In the genomic region with DNA sequence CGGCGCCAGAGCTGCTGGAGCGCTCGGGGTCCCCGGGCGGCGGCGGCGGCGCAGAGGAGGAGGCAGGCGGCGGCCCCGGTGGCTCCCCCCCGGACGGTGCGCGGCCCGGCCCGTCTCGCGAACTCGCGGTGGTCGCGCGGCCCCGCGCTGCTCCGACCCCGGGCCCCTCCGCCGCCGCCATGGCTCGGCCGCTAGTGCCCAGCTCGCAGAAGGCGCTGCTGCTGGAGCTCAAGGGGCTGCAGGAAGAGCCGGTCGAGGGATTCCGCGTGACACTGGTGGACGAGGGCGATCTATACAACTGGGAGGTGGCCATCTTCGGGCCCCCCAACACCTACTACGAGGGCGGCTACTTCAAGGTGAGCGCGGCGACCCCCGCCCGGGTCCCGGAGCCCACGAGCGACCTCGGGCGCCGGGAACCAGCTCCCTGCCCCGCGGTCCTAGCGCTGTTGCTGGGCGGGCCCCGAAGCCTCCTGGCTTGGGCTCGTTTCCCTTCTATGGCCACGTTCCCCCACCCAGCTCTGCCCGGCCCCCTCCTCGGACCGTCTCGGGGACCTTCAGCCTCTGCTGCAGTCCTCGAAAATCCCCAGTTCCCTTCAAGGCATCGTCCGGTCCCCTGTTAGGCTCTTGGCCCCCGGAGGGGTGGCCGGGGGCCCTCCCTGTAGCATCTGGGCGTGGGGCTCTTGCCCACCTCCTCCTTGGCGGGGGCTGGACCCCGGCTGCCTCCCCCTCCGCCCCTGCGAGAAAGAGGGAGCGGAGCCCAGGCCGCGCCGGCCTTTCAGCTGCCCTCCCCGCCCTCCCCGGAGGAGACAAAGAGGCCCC, we compare ENCODE assay signal across 8 cellular contexts. TPM values are rescaled to one million over a fixed set of nuclear protein-coding genes. Genes with fewer than 3 reads are reported as not detected.
DNase-seq lines count a peak whose midpoint lies in the region; ATAC-seq, FAIRE-seq and TF ChIP-seq lines count a peak whose summit lies in the region.

A gene with protein sequence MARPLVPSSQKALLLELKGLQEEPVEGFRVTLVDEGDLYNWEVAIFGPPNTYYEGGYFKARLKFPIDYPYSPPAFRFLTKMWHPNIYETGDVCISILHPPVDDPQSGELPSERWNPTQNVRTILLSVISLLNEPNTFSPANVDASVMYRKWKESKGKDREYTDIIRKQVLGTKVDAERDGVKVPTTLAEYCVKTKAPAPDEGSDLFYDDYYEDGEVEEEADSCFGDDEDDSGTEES (plus strand): TSS at position 8 of the 819 bp plus-strand sequence. CDS start 172 bp downstream, at position 180.

- peaks cover 0 to 13% (median 0%) of the 10 kb centered on the region in 3 donors for H3K36me3 Mint-ChIP-seq in CD8-positive, alpha-beta memory T cell
- H3K36me3 Mint-ChIP-seq in IgD-negative memory B cell: peaks cover 2% of the 10 kb centered on the region
- H3K36me3 Mint-ChIP-seq in stimulated activated naive B cell treated with anti-CD40 and anti-IgM and Interleukin-4, amounts not matched to agents 10 μg/mL and 1 μg/mL and 100 μg/mL, for 72 hours: peaks cover 4 to 5% of the 10 kb centered on the region in 2 donors

- DNase-seq in CD8-positive, alpha-beta memory T cell: no peak
- DNase-seq in K562 (ENCODE audit: extremely low read depth in 1 of 4, low spot score in 3 of 4) (peak in 2 of 4 experiments; percentile 61 to 63), keratinocyte (ENCODE audit: low read depth, low spot score) (no peak), NCI-H524 treated with DMSO at 0.1 percent for 48 hours (lab: John Stamatoyannopoulos, UW) (no peak), NCI-H1694 treated with DMSO at 0.1 percent for 48 hours (lab: John Stamatoyannopoulos, UW) (no peak)
- no peak for DNase-seq in stimulated activated naive B cell treated with anti-CD40 and anti-IgM and Interleukin-4, amounts not matched to agents 10 μg/mL and 1 μg/mL and 100 μg/mL, for 72 hours

- H2AFZ ChIP-seq in K562 (ENCODE audit: low read depth, low read length) (peak within 1 kb of the TSS; percentile 97), keratinocyte (ENCODE audit: control insufficient read depth, low read length) (peak within 1 kb of the TSS; percentile 92)

- no peak for TF ChIP-seq EP300 in K562 (IDR thresholded peaks at IDR 0.05; ENCODE audit: low read length)

- peak within 1 kb of the TSS; percentile 78 for H3K4me3 ChIP-seq in CD8-positive, alpha-beta memory T cell (ENCODE audit: low read length)
- H3K4me3 ChIP-seq in K562 (peak within 1 kb of the TSS; percentile 97), keratinocyte (ENCODE audit: control insufficient read depth in 2 of 3, extremely low read depth in 1 of 3, insufficient read depth in 2 of 3, low read depth in 1 of 3, low read length in 3 of 3) (peak within 1 kb of the TSS; percentile 78 to 94 (median 83))

- intact Hi-C loops in K562 (cut with micrococcal nuclease): loop anchor here (10.0 kb wide), 1 partner anchor 53 kb away; a partner anchor contains a TSS

- peaks cover 9 to 29% (median 18%) of the 10 kb centered on the region in 3 donors for H3K4me1 Mint-ChIP-seq in CD8-positive, alpha-beta memory T cell
- H3K4me1 Mint-ChIP-seq in IgD-negative memory B cell: peaks cover 5 to 9% (median 7%) of the 10 kb centered on the region in 3 donors
- H3K4me1 Mint-ChIP-seq in stimulated activated naive B cell treated with anti-CD40 and anti-IgM and Interleukin-4, amounts not matched to agents 10 μg/mL and 1 μg/mL and 100 μg/mL, for 72 hours: peaks cover 15 to 31% of the 10 kb centered on the region in 2 donors

- WGBS in K562 (ENCODE audit: insufficient coverage, low coverage, missing lambda C conversion rate): under 1% methylated on average over 18 of the region's 84 CpGs

- no peaks in the 10 kb centered on the region for H3K9me3 Mint-ChIP-seq in CD8-positive, alpha-beta memory T cell
- H3K9me3 Mint-ChIP-seq in IgD-negative memory B cell: no peaks in the 10 kb centered on the region
- H3K9me3 Mint-ChIP-seq in stimulated activated naive B cell treated with anti-CD40 and anti-IgM and Interleukin-4, amounts not matched to agents 10 μg/mL and 1 μg/mL and 100 μg/mL, for 72 hours: no peaks in the 10 kb centered on the region

- H3K4me2 ChIP-seq in K562 (ENCODE audit: insufficient read depth, low read length): peak within 1 kb of the TSS; percentile 86
- peak within 1 kb of the TSS; percentile 99 for H3K4me2 ChIP-seq in keratinocyte (ENCODE audit: control insufficient read depth, extremely low read depth, insufficient read depth, low read depth, low read length)

- ATAC-seq in GM19397 (IDR thresholded peaks at IDR 0.05; ENCODE audit: unreplicated experiment) (peak; percentile 5), K562 (peak; percentile 14)
- peak; percentile 41 to 44 for ATAC-seq in stimulated activated naive B cell treated with anti-CD40 and anti-IgM and Interleukin-4, amounts not matched to agents 10 μg/mL and 1 μg/mL and 100 μg/mL, for 72 hours (replicated peaks)

- H3K9ac ChIP-seq in K562 (ENCODE audit: insufficient read depth in 1 of 2, low read depth in 2 of 2, low read length in 2 of 2) (peak within 1 kb of the TSS; percentile 83 to 99), keratinocyte (ENCODE audit: control insufficient read depth, extremely low read depth, insufficient read depth, low read length) (peak within 1 kb of the TSS; percentile 83)

- FAIRE-seq in K562 (lab: Jason Lieb, UNC) (no peak), keratinocyte (lab: Jason Lieb, UNC) (no peak)

- H3K79me2 ChIP-seq in K562 (ENCODE audit: control insufficient read depth, insufficient read depth, low read length) (peaks cover 49% of the 10 kb centered on the region), keratinocyte (ENCODE audit: control insufficient read depth, insufficient read depth, low read length) (peaks cover 45% of the 10 kb centered on the region)

- H3K27me3 Mint-ChIP-seq in CD8-positive, alpha-beta memory T cell: peaks cover 1 to 4% of the 10 kb centered on the region in 2 donors
- no peaks in the 10 kb centered on the region for H3K27me3 Mint-ChIP-seq in IgD-negative memory B cell
- peaks cover 4% of the 10 kb centered on the region in 2 donors for H3K27me3 Mint-ChIP-seq in stimulated activated naive B cell treated with anti-CD40 and anti-IgM and Interleukin-4, amounts not matched to agents 10 μg/mL and 1 μg/mL and 100 μg/mL, for 72 hours

- no peak for TF ChIP-seq RAD21 in K562 (CRISPR knock-in tag; conservative IDR thresholded peaks at IDR 0.05 in 1 of 2, IDR thresholded peaks at IDR 0.05 in 1 of 2)

- H4K20me1 ChIP-seq in K562 (replicated peaks; ENCODE audit: control insufficient read depth, insufficient read depth, low read length): peaks cover 16% of the 10 kb centered on the region
- H4K20me1 ChIP-seq in keratinocyte (ENCODE audit: control insufficient read depth, extremely low read depth, insufficient read depth, low read length): peaks cover 22% of the 10 kb centered on the region

- peaks cover 6% of the 10 kb centered on the region for H3K9me1 ChIP-seq in K562 (ENCODE audit: control insufficient read depth, insufficient read depth, low read length)
- H3K9me1 ChIP-seq in keratinocyte (ENCODE audit: control insufficient read depth, extremely low read depth, insufficient read depth, low read length): peaks cover 4% of the 10 kb centered on the region

- peaks cover 19% of the 10 kb centered on the region for H3K4me1 ChIP-seq in CD8-positive, alpha-beta memory T cell (ENCODE audit: insufficient read depth, low read length)
- H3K4me1 ChIP-seq in K562 (replicated peaks in 1 of 2; ENCODE audit: control insufficient read depth in 2 of 2, insufficient read depth in 2 of 2, low read length in 2 of 2): peaks cover 9 to 82% of the 10 kb centered on the region in 2 experiments; a peak in 4 of 5 replicates
- H3K4me1 ChIP-seq in keratinocyte (ENCODE audit: control insufficient read depth, extremely low read depth, insufficient read depth, low read length): peaks cover 13% of the 10 kb centered on the region

- peaks cover 5% of the 10 kb centered on the region for H3K36me3 ChIP-seq in CD8-positive, alpha-beta memory T cell (ENCODE audit: insufficient read depth, low read length)
- H3K36me3 ChIP-seq in K562 (ENCODE audit: control insufficient read depth, insufficient read depth, low read length) (peaks cover 36% of the 10 kb centered on the region; the same call in 1 of the 3 replicates), keratinocyte (ENCODE audit: control insufficient read depth in 2 of 2, extremely low read depth in 1 of 2, insufficient read depth in 2 of 2, low read length in 2 of 2) (peaks cover 4 to 12% of the 10 kb centered on the region in 2 experiments)

- peak within 1 kb of the TSS; percentile 85 to 94 (median 88) for H3K4me3 Mint-ChIP-seq in CD8-positive, alpha-beta memory T cell
- H3K4me3 Mint-ChIP-seq in IgD-negative memory B cell: peak within 1 kb of the TSS; percentile 87 to 94 (median 91)
- H3K4me3 Mint-ChIP-seq in stimulated activated naive B cell treated with anti-CD40 and anti-IgM and Interleukin-4, amounts not matched to agents 10 μg/mL and 1 μg/mL and 100 μg/mL, for 72 hours: peak within 1 kb of the TSS; percentile 86 to 91

- POLR2A ChIA-PET in CD8-positive, alpha-beta memory T cell (lab: Charles Lee): interaction anchor here (0.6 to 2.8 kb wide), 8 partner anchors 10 to 131 kb away, joined by 3 to 18 read pairs (median 4); a partner anchor contains a TSS
- POLR2A ChIA-PET in K562 (lab: Yijun Ruan, JAX): interaction anchor here (0.6 to 2.8 kb wide), 14 partner anchors 9 to 1784 kb away, joined by 3 to 12 read pairs (median 6); a partner anchor contains a TSS

- CTCF ChIA-PET in CD8-positive, alpha-beta memory T cell (lab: Charles Lee): interaction anchor here (0.9 to 6.2 kb wide), 7 partner anchors 10 to 52 kb away, joined by 3 to 55 read pairs (median 5); a partner anchor contains a TSS
- CTCF ChIA-PET in K562 (lab: Yijun Ruan, JAX; ENCODE audit: low intra/inter-chr PET ratio): no interaction called here

- no peaks in the 10 kb centered on the region for H3K9me3 ChIP-seq in CD8-positive, alpha-beta memory T cell (ENCODE audit: low read length)
- peaks cover 4% of the 10 kb centered on the region for H3K9me3 ChIP-seq in K562 (replicated peaks; ENCODE audit: control insufficient read depth, insufficient read depth, low read depth, low read length)
- no peaks in the 10 kb centered on the region for H3K9me3 ChIP-seq in keratinocyte (ENCODE audit: control insufficient read depth, low read depth, low read length)

- H3K27ac Mint-ChIP-seq in CD8-positive, alpha-beta memory T cell: peak within 1 kb of the TSS; percentile 69 to 94 (median 84)
- H3K27ac Mint-ChIP-seq in IgD-negative memory B cell: peak within 1 kb of the TSS; percentile 67 to 88 (median 76)
- peak within 1 kb of the TSS; percentile 91 for H3K27ac Mint-ChIP-seq in stimulated activated naive B cell treated with anti-CD40 and anti-IgM and Interleukin-4, amounts not matched to agents 10 μg/mL and 1 μg/mL and 100 μg/mL, for 72 hours

- peak within 1 kb of the TSS; percentile 75 for H3K27ac ChIP-seq in CD8-positive, alpha-beta memory T cell (ENCODE audit: low read depth, low read length)
- H3K27ac ChIP-seq in K562 (ENCODE audit: extremely low read depth, low read depth, low read length) (peak within 1 kb of the TSS; percentile 90), keratinocyte (ENCODE audit: control insufficient read depth, insufficient read depth, low read length) (peak within 1 kb of the TSS; percentile 76)

- no peaks in the 10 kb centered on the region for H3K27me3 ChIP-seq in CD8-positive, alpha-beta memory T cell (ENCODE audit: insufficient read depth, low read length, poor library complexity, severe bottlenecking)
- H3K27me3 ChIP-seq in K562 (ENCODE audit: control insufficient read depth in 2 of 2, insufficient read depth in 2 of 2, low read length in 2 of 2) (no peaks in the 10 kb centered on the region), keratinocyte (ENCODE audit: control insufficient read depth, extremely low read depth, insufficient read depth, low read length) (no peaks in the 10 kb centered on the region)

- dilution Hi-C loops in keratinocyte (cut with MboI; ENCODE audit: extremely low pct_ligation_motif_present, low sequenced_read_pairs): no loop called here

- in situ Hi-C loops in K562 (cut with MboI): no loop called here

- TF ChIP-seq CTCF in K562 (IDR thresholded peaks at IDR 0.05 in 2 of 3, conservative IDR thresholded peaks at IDR 0.05 in 1 of 3; ENCODE audit: insufficient read depth in 2 of 3, low read depth in 1 of 3, low read length in 3 of 3) (no peak), keratinocyte (optimal IDR thresholded peaks at IDR 0.05 in 1 of 3, IDR thresholded peaks at IDR 0.05 in 1 of 3, conservative IDR thresholded peaks at IDR 0.05 in 1 of 3; ENCODE audit: extremely low read depth in 1 of 3, insufficient read depth in 2 of 3, low read length in 3 of 3) (no peak)

- BruUV-seq in K562 (replicated peaks; lab: Mats Ljungman, UMichigan): no TSS peak

- no peak for TF ChIP-seq POLR2A in K562 (conservative IDR thresholded peaks at IDR 0.05)

RNA-seq across cellular contexts. Expression of the gene that starts here (rescaled TPM):
- 10 to 100 TPM; 56.9 to 57.8 TPM for total RNA-seq in CD8-positive, alpha-beta memory T cell
- 46.9 TPM for polyA plus RNA-seq in CD8-positive, alpha-beta memory T cell
- polyA plus RNA-seq in IgD-negative memory B cell: 20.1 TPM
- 34.1 and 85.3 TPM in 2 replicates for total RNA-seq in K562 (2011; cell fraction: chromatin; rRNA removed; ENCODE audit: low replicate concordance)
- 68.2 and 70.5 TPM in 2 replicates for total RNA-seq in K562 (2011; cell fraction: nucleolus; rRNA removed)
- total RNA-seq in K562 (2011; cell fraction: nucleoplasm; rRNA removed): 40.9 and 50.4 TPM in 2 replicates
- 203 and 207 TPM in 2 replicates for total RNA-seq in K562 (2014; rRNA removed)
- total RNA-seq in K562 (2014; rRNA removed; fragmentation: Illumina TruSeq; extraction: Trizol): 33.0 and 36.2 TPM in 2 replicates
- total RNA-seq in K562 (2015; rRNA removed; fragmentation: Illumina TruSeq; extraction: Trizol): 65.5 and 75.7 TPM in 2 replicates
- 125 and 130 TPM in 2 replicates for total RNA-seq in K562 (2021)
- 82.7 and 103 TPM in 2 replicates for polyA plus RNA-seq in K562 (2011; rRNA removed)
- 89.6 and 173 TPM in 2 replicates for polyA plus RNA-seq in K562 (2011; cell fraction: cytosol; rRNA removed)
- 83.8 and 124 TPM in 2 replicates for polyA plus RNA-seq in K562 (2011; cell fraction: nucleus; rRNA removed)
- 72.7 and 83.2 TPM in 2 replicates for polyA plus RNA-seq in K562 (2012)
- polyA plus RNA-seq in K562 (2014; fragmentation: Illumina TruSeq; extraction: Trizol): 55.7 and 88.4 TPM in 2 replicates
- 1 to 10 TPM in 1 of 2 experiments, under 1 TPM in 1; 0.80 to 1.0 TPM for polyA plus RNA-seq in K562 (2014; fragmentation: Nextera tagmentation; extraction: Ambion mirVana)
- polyA plus RNA-seq in K562 (2014; rRNA removed): 125 and 142 TPM in 2 replicates
- polyA minus RNA-seq in K562 (2011; rRNA and poly(A)+ RNA removed): 16.2 and 28.5 TPM in 2 replicates
- 36.4 and 44.9 TPM in 2 replicates for polyA minus RNA-seq in K562 (2011; cell fraction: cytosol; rRNA and poly(A)+ RNA removed)
- 18.4 and 20.5 TPM in 2 replicates for polyA minus RNA-seq in K562 (2011; cell fraction: nucleus; rRNA and poly(A)+ RNA removed)
- 47.5 to 72.0 TPM (median 48.6 TPM) in 3 replicates for polyA plus RNA-seq in keratinocyte
- polyA plus RNA-seq in keratinocyte (2011; ENCODE audit: low read depth): 48.7 TPM
- 43.0 and 88.0 TPM in 2 replicates for polyA plus RNA-seq in keratinocyte (2011; cell fraction: cytosol; rRNA removed)
- polyA plus RNA-seq in keratinocyte (2011; cell fraction: nucleus; rRNA removed): 42.5 and 59.2 TPM in 2 replicates
- polyA plus RNA-seq in keratinocyte (2012; ENCODE audit: low replicate concordance): 62.4 and 88.5 TPM in 2 replicates
- polyA minus RNA-seq in keratinocyte: 18.4 to 107 TPM (median 34.2 TPM) in 3 replicates
- 68.9 TPM for polyA minus RNA-seq in keratinocyte (2011; cell fraction: cytosol; rRNA and poly(A)+ RNA removed)
- 15.1 and 17.7 TPM in 2 replicates for polyA minus RNA-seq in keratinocyte (2011; cell fraction: nucleus; rRNA and poly(A)+ RNA removed)
